Comparison of ENCODE assay signal across 8 cellular contexts in genomic region chr18:3624546-3624817, GRCh38.
A peak's percentile ranks its signal among the peaks of the same experiment; 100 is the strongest.
DNase-seq lines count a peak whose midpoint lies in the region; ATAC-seq and TF ChIP-seq lines count a peak whose summit lies in the region.

No MANE protein-coding gene starts in this region.

- peaks cover 46% of the 10 kb centered on the region for H3K4me1 Mint-ChIP-seq in mesothelial cell of epicardium
- peaks cover 29% of the 10 kb centered on the region for H3K4me1 Mint-ChIP-seq in type B pancreatic cell (ENCODE audit: unreplicated experiment)

- H3K4me3 Mint-ChIP-seq in mesothelial cell of epicardium, result peak overlapping the region; percentile 4
- H3K4me3 Mint-ChIP-seq in type B pancreatic cell, result peak overlapping the region; percentile 83

- no peaks in the 10 kb centered on the region for H3K36me3 ChIP-seq in cardiac muscle cell
- no peaks in the 10 kb centered on the region for H3K36me3 ChIP-seq in brain microvascular endothelial cell (replicated peaks)

- peak overlapping the region; percentile 96 for H3K27ac ChIP-seq in cardiac muscle cell
- peak overlapping the region; percentile 99 for H3K27ac ChIP-seq in brain microvascular endothelial cell

- TF ChIP-seq CTCF in cardiac muscle cell (IDR thresholded peaks at IDR 0.05; ENCODE audit: low read depth, low read length) (no peak), brain microvascular endothelial cell (IDR thresholded peaks at IDR 0.05; ENCODE audit: low read depth, low read length, missing control alignments) (no peak), mesothelial cell of epicardium (IDR thresholded peaks at IDR 0.05; ENCODE audit: unreplicated experiment) (no peak), type B pancreatic cell (conservative IDR thresholded peaks at IDR 0.05) (no peak)

- peaks cover 28% of the 10 kb centered on the region for H3K4me1 ChIP-seq in cardiac muscle cell (ENCODE audit: low read depth)

- H3K36me3 Mint-ChIP-seq in mesothelial cell of epicardium (no peaks in the 10 kb centered on the region), type B pancreatic cell (no peaks in the 10 kb centered on the region)

- no peak for ATAC-seq in GM21360 (IDR thresholded peaks at IDR 0.05; ENCODE audit: unreplicated experiment)

- H3K27me3 Mint-ChIP-seq in mesothelial cell of epicardium (ENCODE audit: low read depth) (no peaks in the 10 kb centered on the region), type B pancreatic cell (no peaks in the 10 kb centered on the region)

- H3K27ac Mint-ChIP-seq in mesothelial cell of epicardium (peak overlapping the region; percentile 98), type B pancreatic cell (peak overlapping the region; percentile 98)

- DNase-seq in cardiac muscle cell (ENCODE audit: low read depth in 1 of 2, low spot score in 1 of 2) (no peak), cardiac septum (ENCODE audit: low spot score) (no peak), brain microvascular endothelial cell (no peak), mesothelial cell of epicardium (ENCODE audit: low spot score in 2 of 2, unreplicated experiment in 2 of 2) (no peak), type B pancreatic cell (ENCODE audit: extremely low spot score, unreplicated experiment) (no peak), iPS-NIHi7 (ENCODE audit: extremely low spot score) (no peak), putamen (ENCODE audit: low spot score) (no peak)

- H3K9me3 Mint-ChIP-seq in mesothelial cell of epicardium (no peaks in the 10 kb centered on the region), type B pancreatic cell (no peaks in the 10 kb centered on the region)

- in situ Hi-C loops in brain microvascular endothelial cell (cut with HindIII; ENCODE audit: low pct_ligation_motif_present, low sequenced_read_pairs), result no loop called here

- intact Hi-C loops in cardiac septum (cut with DNase I), result loop anchor here (1.0 kb wide), 1 partner anchor 28 kb away; no protein-coding TSS in a partner anchor

- no peaks in the 10 kb centered on the region for H3K27me3 ChIP-seq in cardiac muscle cell
- H3K27me3 ChIP-seq in brain microvascular endothelial cell (replicated peaks), result no peaks in the 10 kb centered on the region

- H3K4me3 ChIP-seq in cardiac muscle cell (no peak overlapping the region), brain microvascular endothelial cell (ENCODE audit: low read depth, low read length) (peak overlapping the region; percentile 35)

- H3K9me3 ChIP-seq in cardiac muscle cell (ENCODE audit: low read depth), result no peaks in the 10 kb centered on the region
